22 cellular contexts compared by ENCODE assay signal in genomic region chr5:169950333-169950732, GRCh38. TPM values are rescaled to one million over a fixed set of nuclear protein-coding genes. Genes with fewer than 3 reads are reported as not detected.
DNase-seq lines count a peak whose midpoint lies in the region; ATAC-seq and TF ChIP-seq lines count a peak whose summit lies in the region.
"Had no signal": no experiment of that assay in that cellular context is flagged by ENCODE, and none has a peak within 500 bp of the region (broad histone marks: within the 10 kb centered on the region; RNA-seq: fewer than 3 reads in every experiment).

No MANE protein-coding gene starts in this region.

- peaks cover 41% of the 10 kb centered on the region for H3K36me3 Mint-ChIP-seq in activated T-cell treated with anti-CD3 and anti-CD28 coated beads, Interleukin-2, amount 50 U/mL, for 4 hours (ENCODE audit: insufficient read depth)

- no TSS peak for BruUV-seq in A673 (replicated peaks; lab: Mats Ljungman, UMichigan)

- no peak overlapping the region for H3K4me3 ChIP-seq in A673 (ENCODE audit: low read depth, low read length, poor library complexity, severe bottlenecking)
- H3K4me3 ChIP-seq: A549 had no signal

- peak; percentile 70 for ATAC-seq in GM18498 (IDR thresholded peaks at IDR 0.05; ENCODE audit: unreplicated experiment)
- ATAC-seq in GM19395 (IDR thresholded peaks at IDR 0.05; ENCODE audit: unreplicated experiment), result peak; percentile 61
- peak; percentile 72 for ATAC-seq in HG02678 (IDR thresholded peaks at IDR 0.05; ENCODE audit: unreplicated experiment)
- ATAC-seq in HG03354 (IDR thresholded peaks at IDR 0.05; ENCODE audit: poor library complexity, severe bottlenecking, unreplicated experiment), result peak; percentile 58
- ATAC-seq in activated T-cell treated with anti-CD3 and anti-CD28 coated beads, Interleukin-2, amount 50 U/mL, for 4 hours, result no peak
- ATAC-seq: A549, Panc1 had no signal

- peaks cover 2% of the 10 kb centered on the region for H3K4me1 Mint-ChIP-seq in activated T-cell treated with anti-CD3 and anti-CD28 coated beads, Interleukin-2, amount 50 U/mL, for 4 hours (ENCODE audit: low read depth)

- CTCF ChIA-PET in A673 (lab: Charles Lee), result no interaction called here

- intact Hi-C loops in A673 (cut with micrococcal nuclease; ENCODE audit: unreplicated experiment), result no loop called here

- POLR2A ChIA-PET in A673 (lab: Charles Lee; ENCODE audit: low non-redundant PET), result no interaction called here

- no peaks in the 10 kb centered on the region for H3K27me3 Mint-ChIP-seq in activated T-cell treated with anti-CD3 and anti-CD28 coated beads, Interleukin-2, amount 50 U/mL, for 4 hours (ENCODE audit: low read depth)

- no peak overlapping the region for H3K27ac ChIP-seq in A673 (ENCODE audit: low read depth, low read length, poor library complexity, severe bottlenecking)
- H3K27ac ChIP-seq: A549 had no signal

- DNase-seq in activated T-cell treated with anti-CD3 and anti-CD28 coated beads, Interleukin-2, amount 50 U/mL, for 4 hours, result no peak
- DNase-seq in A673 (ENCODE audit: low spot score) (no peak), globus pallidus (ENCODE audit: low spot score) (no peak)
- DNase-seq: BE2C, EL, GF-D8, H7, KBM-7, NCI-H1092 treated with DMSO at 0.1 percent for 48 hours, NCI-H1436 treated with DMSO at 0.1 percent for 48 hours, NCI-H2029, NCI-H226, NCI-H510A treated with DMSO at 0.1 percent for 48 hours, NCI-H748 treated with DMSO at 0.1 percent for 48 hours, SIG-M5, SK-N-SH had no signal

- no peak for TF ChIP-seq CTCF in A673 (conservative IDR thresholded peaks at IDR 0.05; ENCODE audit: low read depth, low read length)

- H3K27me3 ChIP-seq in A673 (replicated peaks; ENCODE audit: insufficient read depth, low read depth, low read length, poor library complexity), result no peaks in the 10 kb centered on the region
- H3K27me3 ChIP-seq: BE2C had no signal

- no peaks in the 10 kb centered on the region for H3K9me3 ChIP-seq in A673 (ENCODE audit: low read depth, low read length, poor library complexity, severe bottlenecking)
- H3K9me3 ChIP-seq: A549, BE2C, SK-N-SH had no signal

- no peaks in the 10 kb centered on the region for H3K36me3 ChIP-seq in A673 (ENCODE audit: insufficient read depth, low read length, poor library complexity, severe bottlenecking)
- H3K36me3 ChIP-seq: BE2C had no signal

- no peak overlapping the region for H3K4me3 Mint-ChIP-seq in activated T-cell treated with anti-CD3 and anti-CD28 coated beads, Interleukin-2, amount 50 U/mL, for 4 hours

- H3K4me1 ChIP-seq in A673 (ENCODE audit: insufficient read depth, low read length, poor library complexity, severe bottlenecking), result peaks cover 10% of the 10 kb centered on the region
- H3K4me1 ChIP-seq: BE2C had no signal

- no peaks in the 10 kb centered on the region for H3K9me3 Mint-ChIP-seq in activated T-cell treated with anti-CD3 and anti-CD28 coated beads, Interleukin-2, amount 50 U/mL, for 4 hours

RNA-seq across cellular contexts. Expression of gene INSYN2B, which starts 30.0 kb away (rescaled TPM):
- total RNA-seq in activated T-cell treated with anti-CD3 and anti-CD28 coated beads, Interleukin-2, amount 50 U/mL, for 4 hours, result not detected
- total RNA-seq in A673 (2021), result 5.6 and 10.8 TPM in 2 replicates
- total RNA-seq: H7 had no signal

Comparison
In these comparisons a context has a peak if more than half of its experiments do, and no peak if none do; other contexts are left out.
1. ATAC-seq: peak in GM18498 (single experiment), GM19395 (single experiment), HG02678 (single experiment) and HG03354 (single experiment); none in activated T-cell treated with anti-CD3 and anti-CD28 coated beads, Interleukin-2, amount 50 U/mL, for 4 hours (0 of 2).